Comparison of ENCODE assay signal across 1 cellular context in genomic region chr1:235279627-235280194, GRCh38.
TF ChIP-seq lines count a peak whose summit lies in the region.

No MANE protein-coding gene starts in this region.

TF ChIP-seq in H1, 55 proteins besides CTCF, POLR2A, EP300 and RAD21:
- TF ChIP-seq PHF8 (conservative IDR thresholded peaks at IDR 0.05; ENCODE audit: low read depth, low read length) (no peak), RNF2 (IDR thresholded peaks at IDR 0.05; ENCODE audit: borderline replicate concordance, low read depth, low read length, missing control alignments, poor library complexity, severe bottlenecking) (no peak), RXRA (IDR thresholded peaks at IDR 0.05; ENCODE audit: insufficient read depth, low read depth, low read length) (no peak), HDAC6 (IDR thresholded peaks at IDR 0.05; ENCODE audit: low read depth, low read length) (no peak), ATF2 (IDR thresholded peaks at IDR 0.05; ENCODE audit: low read length) (no peak), NRF1 (IDR thresholded peaks at IDR 0.05; ENCODE audit: low read depth, low read length) (no peak), MAX (IDR thresholded peaks at IDR 0.05) (no peak), JUND (IDR thresholded peaks at IDR 0.05; ENCODE audit: low read length) (no peak), SIN3A (conservative IDR thresholded peaks at IDR 0.05 in 1 of 2, IDR thresholded peaks at IDR 0.05 in 1 of 2; ENCODE audit: low read depth in 1 of 2, low read length in 2 of 2) (no peak), YY1 (IDR thresholded peaks at IDR 0.05; ENCODE audit: low read depth, low read length) (no peak), SP4 (IDR thresholded peaks at IDR 0.05; ENCODE audit: low read length) (no peak), CREB1 (IDR thresholded peaks at IDR 0.05) (no peak), JUN (IDR thresholded peaks at IDR 0.05; ENCODE audit: low read depth, low read length) (no peak), HDAC2 (IDR thresholded peaks at IDR 0.05; ENCODE audit: borderline replicate concordance in 1 of 2, low read depth in 2 of 2, low read length in 2 of 2) (no peak), TBP (IDR thresholded peaks at IDR 0.05; ENCODE audit: low read depth, low read length) (no peak), CBX8 (IDR thresholded peaks at IDR 0.05; ENCODE audit: borderline replicate concordance, low read depth, low read length) (no peak), SP1 (IDR thresholded peaks at IDR 0.05; ENCODE audit: low read depth, low read length) (no peak), NANOG (IDR thresholded peaks at IDR 0.05; ENCODE audit: insufficient read depth, low read depth, low read length, poor library complexity, severe bottlenecking) (no peak)
